In genomic region chr15:82159922-82160321, GRCh38 we compare ENCODE assay signal across 1 cellular context.
TF ChIP-seq lines count a peak whose summit lies in the region.

No MANE protein-coding gene starts in this region.

TF ChIP-seq in IMR-90, 13 proteins besides CTCF, POLR2A, EP300 and RAD21 (continued from another document):
- TF ChIP-seq USF2 (IDR thresholded peaks at IDR 0.05; ENCODE audit: low read depth, low read length), result no peak
- TF ChIP-seq CEBPB (IDR thresholded peaks at IDR 0.05; ENCODE audit: low read depth, low read length), result no peak
